In the genomic region with DNA sequence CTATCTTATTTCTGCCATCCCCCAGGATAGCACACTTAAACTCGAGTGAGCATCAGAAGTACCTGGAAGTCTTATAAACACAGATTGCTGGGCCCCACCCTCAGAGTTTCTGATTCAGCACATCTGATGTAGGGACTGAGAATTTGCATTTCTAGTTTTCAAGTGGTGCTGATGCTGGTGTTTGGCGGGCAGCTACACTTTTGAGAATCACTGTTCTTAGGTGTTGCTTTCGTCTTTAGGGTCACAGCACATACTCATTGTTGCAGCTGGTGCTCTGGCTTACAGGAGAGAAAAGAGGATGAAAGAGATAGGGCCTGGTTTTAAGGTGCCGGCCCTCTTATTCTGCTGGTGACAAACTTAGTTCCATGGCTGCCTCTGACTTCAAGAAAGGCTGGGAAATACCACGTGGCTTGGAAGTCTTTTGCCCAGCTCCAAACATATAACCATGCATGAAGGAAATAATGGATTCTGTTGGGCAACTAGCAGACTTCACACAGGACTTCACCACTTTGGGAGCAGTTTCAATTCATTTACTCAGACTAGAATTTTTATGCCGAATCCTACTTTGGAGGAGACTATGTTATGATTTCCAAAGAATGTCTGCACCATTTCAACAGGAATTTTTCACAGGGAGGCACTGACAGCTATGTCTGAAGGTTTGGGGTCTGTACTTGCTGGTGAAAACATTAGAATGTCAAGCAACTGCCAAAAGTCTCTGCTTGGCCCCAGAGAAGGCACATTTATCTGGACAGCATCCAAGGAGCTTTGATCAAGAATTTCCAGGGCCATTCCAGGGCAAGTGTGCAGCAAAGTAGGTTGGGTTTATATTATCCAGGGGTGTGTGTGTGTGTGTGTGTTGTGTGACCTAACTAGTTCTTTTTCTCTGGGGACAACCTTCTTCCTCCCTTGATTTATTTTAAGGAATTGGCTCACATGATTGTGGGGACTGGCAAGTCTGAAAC, we compare ENCODE assay signal across 9 cellular contexts. TPM values are rescaled to one million over a fixed set of nuclear protein-coding genes. Genes with fewer than 3 reads are reported as not detected.
DNase-seq lines count a peak whose midpoint lies in the region; ATAC-seq and TF ChIP-seq lines count a peak whose summit lies in the region.
"Had no signal": no experiment of that assay in that cellular context is flagged by ENCODE, and none has a peak within 500 bp of the region (broad histone marks: within the 10 kb centered on the region; RNA-seq: fewer than 3 reads in every experiment).

No MANE protein-coding gene starts in this region.

- CTCF ChIA-PET in PC-3 (lab: Charles Lee) = no interaction called here

- no peak for TF ChIP-seq EP300 in Ishikawa (IDR thresholded peaks at IDR 0.05; ENCODE audit: borderline replicate concordance)

- no peak for TF ChIP-seq RAD21 in Ishikawa (IDR thresholded peaks at IDR 0.05; ENCODE audit: low read depth)

- no peak for TF ChIP-seq CTCF in PC-3 (conservative IDR thresholded peaks at IDR 0.05; ENCODE audit: low read depth, low read length)

- peaks cover 8% of the 10 kb centered on the region for H3K27me3 Mint-ChIP-seq in activated naive CD8-positive, alpha-beta T cell treated with anti-CD3 and anti-CD28 coated beads for 36 hours

- H3K27ac Mint-ChIP-seq in activated naive CD8-positive, alpha-beta T cell treated with anti-CD3 and anti-CD28 coated beads for 36 hours = no peak overlapping the region
- H3K27ac Mint-ChIP-seq: activated naive CD4-positive, alpha-beta T cell treated with anti-CD3 and anti-CD28 coated beads, Interleukin-2, amount 50 U/mL, for 72 hours had no signal

- no peaks in the 10 kb centered on the region for H3K9me3 Mint-ChIP-seq in activated naive CD8-positive, alpha-beta T cell treated with anti-CD3 and anti-CD28 coated beads for 36 hours
- H3K9me3 Mint-ChIP-seq: activated naive CD4-positive, alpha-beta T cell treated with anti-CD3 and anti-CD28 coated beads, Interleukin-2, amount 50 U/mL, for 72 hours had no signal

- no peaks in the 10 kb centered on the region for H3F3A ChIP-seq in PC-3 (ENCODE audit: low read length, unreplicated experiment)

- H2AFZ ChIP-seq in PC-3 (ENCODE audit: low read length) = no peak overlapping the region

- no peak overlapping the region for H3K9ac ChIP-seq in PC-3 (ENCODE audit: low read length)

- WGBS in right cardiac atrium = 51% methylated on average over 6 of the region's 6 CpGs

- H3K36me3 Mint-ChIP-seq in activated naive CD8-positive, alpha-beta T cell treated with anti-CD3 and anti-CD28 coated beads for 36 hours = no peaks in the 10 kb centered on the region
- H3K36me3 Mint-ChIP-seq: activated naive CD4-positive, alpha-beta T cell treated with anti-CD3 and anti-CD28 coated beads, Interleukin-2, amount 50 U/mL, for 72 hours had no signal

- H3K27ac ChIP-seq in right cardiac atrium (ENCODE audit: low read length) = peak overlapping the region; percentile 82
- H3K27ac ChIP-seq in PC-3 (ENCODE audit: low read length) = no peak overlapping the region

- H3K4me3 Mint-ChIP-seq in activated naive CD8-positive, alpha-beta T cell treated with anti-CD3 and anti-CD28 coated beads for 36 hours = no peak overlapping the region

- no peaks in the 10 kb centered on the region for H3K9me2 ChIP-seq in PC-3 (replicated peaks; ENCODE audit: low read length)

- H4K20me1 ChIP-seq in PC-3 (ENCODE audit: low read length) = no peaks in the 10 kb centered on the region

- ATAC-seq in GM21576 (IDR thresholded peaks at IDR 0.05; ENCODE audit: unreplicated experiment) (peak; percentile 84), right cardiac atrium (peak; percentile 68 to 78), PC-3 (no peak)
- ATAC-seq: activated naive CD4-positive, alpha-beta T cell treated with anti-CD3 and anti-CD28 coated beads, Interleukin-2, amount 50 U/mL, for 72 hours had no signal

- H3K27me3 ChIP-seq in right cardiac atrium (ENCODE audit: control insufficient read depth, insufficient read depth) (no peaks in the 10 kb centered on the region), PC-3 (ENCODE audit: low read length) (peaks cover 7% of the 10 kb centered on the region; the same call in 1 of the 2 replicates)

- H3K4me1 ChIP-seq in right cardiac atrium (ENCODE audit: control insufficient read depth, insufficient read depth, low read length) = peaks cover 37% of the 10 kb centered on the region
- no peaks in the 10 kb centered on the region for H3K4me1 ChIP-seq in PC-3 (ENCODE audit: insufficient read depth, low read length)

- H3K9me3 ChIP-seq in right cardiac atrium (ENCODE audit: control insufficient read depth, low read length) = no peaks in the 10 kb centered on the region
- no peaks in the 10 kb centered on the region for H3K9me3 ChIP-seq in PC-3 (ENCODE audit: low read length)

- DNase-seq in AG08396 (ENCODE audit: low spot score) = peak; percentile 31
- peak in 2 of 3 donors; percentile 57 to 64 for DNase-seq in right cardiac atrium
- no peak for DNase-seq in activated naive CD8-positive, alpha-beta T cell treated with anti-CD3 and anti-CD28 coated beads for 36 hours
- no peak for DNase-seq in iPS-NIHi7 (ENCODE audit: extremely low spot score)
- DNase-seq in PC-3 = no peak
- no peak for DNase-seq in GM03348 (ENCODE audit: low spot score)

- POLR2A ChIA-PET in PC-3 (lab: Charles Lee; ENCODE audit: unreplicated experiment) = no interaction called here

- H3K4me2 ChIP-seq in PC-3 (ENCODE audit: low read length) = no peak overlapping the region

- no peaks in the 10 kb centered on the region for H3K79me2 ChIP-seq in PC-3 (ENCODE audit: low read length)

- H3K4me3 ChIP-seq in right cardiac atrium (ENCODE audit: low read length) = no peak overlapping the region
- H3K4me3 ChIP-seq in PC-3 (ENCODE audit: low read length) = no peak overlapping the region

- no TSS peak for BruUV-seq in PC-3 (replicated peaks; lab: Mats Ljungman, UMichigan)

- no peaks in the 10 kb centered on the region for H3K36me3 ChIP-seq in PC-3 (ENCODE audit: low read depth, low read length)

- intact Hi-C loops in right cardiac atrium (cut with DNase I) = no loop called here
- intact Hi-C loops in PC-3 (cut with micrococcal nuclease) = no loop called here

- H3K4me1 Mint-ChIP-seq in activated naive CD8-positive, alpha-beta T cell treated with anti-CD3 and anti-CD28 coated beads for 36 hours = no peaks in the 10 kb centered on the region

TF ChIP-seq in Ishikawa, 13 proteins besides CTCF, POLR2A, EP300 and RAD21:
- TF ChIP-seq NFIC (IDR thresholded peaks at IDR 0.05) (peak; percentile 17; the same call in 1 of the 2 replicates), TCF12 (IDR thresholded peaks at IDR 0.05; ENCODE audit: low read depth) (no peak), TAF1 (IDR thresholded peaks at IDR 0.05; ENCODE audit: low read depth) (no peak), CEBPB (IDR thresholded peaks at IDR 0.05) (no peak), TEAD4 (IDR thresholded peaks at IDR 0.05) (no peak)

RNA-seq across cellular contexts. Expression of a gene that starts 6.9 kb away (rescaled TPM):
- total RNA-seq in right cardiac atrium (1 to 10 TPM; 4.0 to 6.0 (median 5.6) TPM), PC-3 (2014; rRNA removed) (3.0 TPM in 2 replicates)
- polyA plus RNA-seq in right cardiac atrium = 2.3 TPM
- 1 to 10 TPM; 1.6 to 2.0 TPM for total RNA-seq in activated naive CD8-positive, alpha-beta T cell treated with anti-CD3 and anti-CD28 coated beads for 36 hours

RNA-seq across cellular contexts. Expression of a gene that starts 12.4 kb away (rescaled TPM):
- total RNA-seq in right cardiac atrium (100 to 1,000 TPM in 3 of 4 donors, 10 to 100 TPM in 1; 87.9 to 180 (median 126) TPM), PC-3 (2014; rRNA removed) (not detected in 2 replicates)
- 103 TPM for polyA plus RNA-seq in right cardiac atrium
- under 1 TPM in 1 of 2 experiments, not detected in 1; 0.08 TPM for total RNA-seq in activated naive CD8-positive, alpha-beta T cell treated with anti-CD3 and anti-CD28 coated beads for 36 hours

Comparison
In these comparisons a context has a peak if more than half of its experiments do, and no peak if none do; other contexts are left out.
1. DNase-seq: peak in AG08396 (single experiment) and right cardiac atrium (2 of 3); none in activated naive CD8-positive, alpha-beta T cell treated with anti-CD3 and anti-CD28 coated beads for 36 hours (single experiment), iPS-NIHi7 (single experiment), PC-3 (single experiment) and GM03348 (single experiment).
2. RNA of a gene that starts 12.4 kb away (total RNA-seq): 87.9 to 180 TPM in right cardiac atrium; 0.08 TPM in activated naive CD8-positive, alpha-beta T cell treated with anti-CD3 and anti-CD28 coated beads for 36 hours and not detected in PC-3; every median in the first group is over 10 times any median in the second.